Comparison of ENCODE assay signal across 28 cellular contexts in the genomic region with DNA sequence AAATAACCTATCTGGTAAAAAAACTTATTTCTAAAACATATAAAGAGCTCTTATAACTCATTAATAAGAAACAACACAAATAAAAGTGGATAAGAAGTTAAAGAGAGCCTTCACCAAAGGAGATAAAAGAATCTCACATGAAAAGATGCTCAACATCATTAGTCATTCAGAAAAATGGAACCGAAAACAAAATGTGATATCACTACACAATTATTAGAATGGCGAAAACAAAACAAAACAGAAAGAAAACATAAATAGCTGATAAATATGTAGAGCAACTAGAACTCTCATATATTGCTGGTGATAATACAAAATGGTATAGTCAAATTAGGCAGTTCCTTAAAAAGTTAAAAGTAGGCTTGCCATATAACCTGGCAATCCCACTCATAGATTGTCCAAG.
DNase-seq lines count a peak whose midpoint lies in the region; ATAC-seq, FAIRE-seq and TF ChIP-seq lines count a peak whose summit lies in the region.
"Had no signal": no experiment of that assay in that cellular context is flagged by ENCODE, and none has a peak within 500 bp of the region (broad histone marks: within the 10 kb centered on the region; RNA-seq: fewer than 3 reads in every experiment).

No MANE protein-coding gene starts in this region.

- WGBS in pancreas, 2 donors = 62 to 64% methylated on average over 2 of the region's 2 CpGs

- intact Hi-C loops in pancreas (cut with DNase I) = no loop called here

- DNase-seq in D721Med (ENCODE audit: insufficient read length, low spot score) = no peak
- DNase-seq in BE2C = no peak
- no peak for DNase-seq in superior temporal gyrus (ENCODE audit: extremely low spot score)
- no peak for DNase-seq in pancreas
- DNase-seq: ACHN; Caco-2; CD4-positive, alpha-beta memory T cell; DND-41; Kasumi-1; MG63; NCI-H1048; NCI-H1436; NCI-H187 treated with DMSO at 0.1 percent for 48 hours; NCI-H2227 treated with DMSO at 0.1 percent for 48 hours; NCI-H510A; SHP77 treated with DMSO at 0.1 percent for 48 hours; SW 1271; T-helper 17 cell had no signal

- H3K27ac ChIP-seq in pancreas = no peak overlapping the region
- H3K27ac ChIP-seq: 22Rv1; BLaER1 treated with 17β-estradiol and CSF1 and Interleukin-3, amounts not matched to agents 10 nM and 100 nM; RWPE1; SK-N-MC had no signal

- TF ChIP-seq CTCF in D721Med (IDR thresholded peaks at IDR 0.05; ENCODE audit: insufficient read depth, missing control alignments) (no peak), BE2C (IDR thresholded peaks at IDR 0.05; ENCODE audit: low read depth, low read length) (no peak), pancreas (IDR thresholded peaks at IDR 0.05) (no peak)

- H3K4me3 ChIP-seq in BE2C (ENCODE audit: low read depth, low read length) (no peak overlapping the region), pancreas (no peak overlapping the region)
- H3K4me3 ChIP-seq: BLaER1 treated with 17β-estradiol and CSF1 and Interleukin-3, amounts not matched to agents 10 nM and 100 nM; GM23338; HAP-1; MG63; SK-N-MC had no signal

- peak; percentile 43 for ATAC-seq in GM18520 (IDR thresholded peaks at IDR 0.05; ENCODE audit: unreplicated experiment)
- peak; percentile 75 for ATAC-seq in GM21717 (IDR thresholded peaks at IDR 0.05; ENCODE audit: unreplicated experiment)
- ATAC-seq in HG03378 (IDR thresholded peaks at IDR 0.05; ENCODE audit: unreplicated experiment) = peak; percentile 55
- ATAC-seq in GM18861 (IDR thresholded peaks at IDR 0.05; ENCODE audit: unreplicated experiment) = no peak
- ATAC-seq in pancreas = no peak
- ATAC-seq: GM23338, T-helper 17 cell had no signal

- FAIRE-seq in D721Med (lab: Jason Lieb, UNC) = peak; percentile 88
- FAIRE-seq in pancreas (lab: Jason Lieb, UNC) = no peak

- H3K36me3 ChIP-seq in BE2C (no peaks in the 10 kb centered on the region), pancreas (no peaks in the 10 kb centered on the region)
- H3K36me3 ChIP-seq: BLaER1 treated with 17β-estradiol and CSF1 and Interleukin-3, amounts not matched to agents 10 nM and 100 nM; HAP-1; MG63 had no signal

- no peaks in the 10 kb centered on the region for H3K9me3 ChIP-seq in BE2C
- H3K9me3 ChIP-seq in pancreas = no peaks in the 10 kb centered on the region
- H3K9me3 ChIP-seq: Caco-2, HAP-1, MG63 had no signal

- H3K4me1 ChIP-seq in BE2C (no peaks in the 10 kb centered on the region; the same call in 1 of the 2 replicates), pancreas (peaks cover 0 to 6% (median 0%) of the 10 kb centered on the region in 3 donors)
- H3K4me1 ChIP-seq: BLaER1 treated with 17β-estradiol and CSF1 and Interleukin-3, amounts not matched to agents 10 nM and 100 nM; HAP-1 had no signal

- H3K27me3 ChIP-seq in BE2C (no peaks in the 10 kb centered on the region), pancreas (no peaks in the 10 kb centered on the region)
- H3K27me3 ChIP-seq: BLaER1 treated with 17β-estradiol and CSF1 and Interleukin-3, amounts not matched to agents 10 nM and 100 nM; MG63 had no signal

Comparison
In these comparisons a context has a peak if more than half of its experiments do, and no peak if none do; other contexts are left out.
1. ATAC-seq: peak in GM18520 (single experiment), GM21717 (single experiment) and HG03378 (single experiment); none in GM18861 (single experiment) and pancreas (0 of 4).